9 cellular contexts compared by ENCODE assay signal in genomic region chr1:56526571-56527174, GRCh38. TPM values are rescaled to one million over a fixed set of nuclear protein-coding genes. Genes with fewer than 3 reads are reported as not detected.
DNase-seq lines count a peak whose midpoint lies in the region; ATAC-seq and FAIRE-seq lines count a peak whose summit lies in the region.
"Had no signal": no experiment of that assay in that cellular context is flagged by ENCODE, and none has a peak within 500 bp of the region (broad histone marks: within the 10 kb centered on the region; RNA-seq: fewer than 3 reads in every experiment).

No MANE protein-coding gene starts in this region.

- H3K27ac Mint-ChIP-seq in activated T-helper 17 cell treated with anti-CD3 and anti-CD28 coated beads, Interleukin-2, amount 50 U/mL, for 72 hours = no peak overlapping the region

- peaks cover 3% of the 10 kb centered on the region for H3K27me3 Mint-ChIP-seq in activated T-helper 17 cell treated with anti-CD3 and anti-CD28 coated beads, Interleukin-2, amount 50 U/mL, for 72 hours

- H3K4me1 Mint-ChIP-seq in activated T-helper 17 cell treated with anti-CD3 and anti-CD28 coated beads, Interleukin-2, amount 50 U/mL, for 72 hours = no peaks in the 10 kb centered on the region

- peak overlapping the region; percentile 42; the same call in 1 of the 2 replicates for H3K4me2 ChIP-seq in BLaER1

- no peak for FAIRE-seq in GM19239 (lab: Jason Lieb, UNC)

- H3K9me3 ChIP-seq in BLaER1 = no peaks in the 10 kb centered on the region

- no peaks in the 10 kb centered on the region for H3K27me3 ChIP-seq in BLaER1

- H4K20me1 ChIP-seq in BLaER1 = no peaks in the 10 kb centered on the region

- DNase-seq in GM19239 (ENCODE audit: insufficient read length, low spot score) (peak; percentile 25), NCI-H146 (lab: John Stamatoyannopoulos, UW) (no peak), iPS-NIHi11 (ENCODE audit: low spot score) (no peak), posterior cingulate gyrus (no peak)
- DNase-seq in activated CD8-positive, alpha-beta memory T cell treated with anti-CD3 and anti-CD28 coated beads for 24 hours = no peak

- H3K27ac ChIP-seq in BLaER1 = no peak overlapping the region

- H3K36me3 Mint-ChIP-seq in activated T-helper 17 cell treated with anti-CD3 and anti-CD28 coated beads, Interleukin-2, amount 50 U/mL, for 72 hours (ENCODE audit: low read depth) = no peaks in the 10 kb centered on the region

- H3K36me3 ChIP-seq in BLaER1 = peaks cover 3% of the 10 kb centered on the region

- peaks cover 22% of the 10 kb centered on the region for H3K4me1 ChIP-seq in BLaER1

- ATAC-seq in HG03095 (IDR thresholded peaks at IDR 0.05; ENCODE audit: unreplicated experiment) = peak; percentile 64
- peak; percentile 37 for ATAC-seq in activated T-helper 17 cell treated with anti-CD3 and anti-CD28 coated beads, Interleukin-2, amount 50 U/mL, for 72 hours (replicated peaks)

- no peak overlapping the region for H3K4me3 ChIP-seq in BLaER1

- no peak overlapping the region for H3K9ac ChIP-seq in BLaER1

- H3K4me3 Mint-ChIP-seq in activated T-helper 17 cell treated with anti-CD3 and anti-CD28 coated beads, Interleukin-2, amount 50 U/mL, for 72 hours = no peak overlapping the region

- H3K9me3 Mint-ChIP-seq in activated T-helper 17 cell treated with anti-CD3 and anti-CD28 coated beads, Interleukin-2, amount 50 U/mL, for 72 hours = no peaks in the 10 kb centered on the region

- intact Hi-C loops in posterior cingulate gyrus (cut with DNase I) = no loop called here

RNA-seq across cellular contexts. Expression of gene PLPP3, which starts 52.7 kb away (rescaled TPM):
- total RNA-seq in activated T-helper 17 cell treated with anti-CD3 and anti-CD28 coated beads, Interleukin-2, amount 50 U/mL, for 72 hours = not detected
- total RNA-seq: T-helper 1 cell treated with Interleukin-12 subunit alpha and Interleukin-12 subunit beta and Interleukin-4 antibody, amounts not matched to agents 30 ng/mL and 1 ng/mL, for 36 hours had no signal
